12 cellular contexts compared by ENCODE assay signal in the genomic region with DNA sequence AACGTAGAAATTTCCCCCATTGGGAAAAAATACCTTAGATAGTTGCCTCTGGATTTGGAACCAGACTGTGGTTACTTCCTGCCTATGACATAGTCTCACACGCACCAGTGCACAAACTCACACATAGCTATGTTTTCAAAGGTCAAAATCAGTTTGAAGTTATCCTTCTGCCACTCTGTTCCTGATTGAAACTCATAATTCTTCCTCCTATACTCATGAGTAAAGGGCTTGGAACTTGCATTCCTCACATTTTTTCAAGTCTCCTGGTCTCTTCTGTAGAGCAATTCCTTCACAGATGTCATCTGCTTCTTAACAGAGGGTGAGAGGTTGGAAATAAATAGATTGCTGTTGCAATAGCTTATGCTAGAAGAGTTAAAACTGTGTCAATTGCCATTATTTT. TPM values are rescaled to one million over a fixed set of nuclear protein-coding genes. Genes with fewer than 3 reads are reported as not detected.
DNase-seq lines count a peak whose midpoint lies in the region; ATAC-seq and TF ChIP-seq lines count a peak whose summit lies in the region.
"Had no signal": no experiment of that assay in that cellular context is flagged by ENCODE, and none has a peak within 500 bp of the region (broad histone marks: within the 10 kb centered on the region; RNA-seq: fewer than 3 reads in every experiment).

No MANE protein-coding gene starts in this region.

- no peak for ATAC-seq in heart right ventricle
- ATAC-seq in activated CD8-positive, alpha-beta T cell treated with anti-CD3 and anti-CD28 coated beads, Interleukin-2, amount 10 ng/mL, durations not matched to agents 7 days and 5 days = no peak
- ATAC-seq: activated T-cell treated with anti-CD3 and anti-CD28 coated beads, Interleukin-2, amount 50 U/mL, for 4 hours had no signal

- H3K36me3 ChIP-seq in cardiac muscle cell (no peaks in the 10 kb centered on the region), heart right ventricle (no peaks in the 10 kb centered on the region)

- no peaks in the 10 kb centered on the region for H3K27me3 ChIP-seq in cardiac muscle cell
- no peaks in the 10 kb centered on the region for H3K27me3 ChIP-seq in heart right ventricle

- POLR2A ChIA-PET in activated CD8-positive, alpha-beta T cell treated with anti-CD3 and anti-CD28 coated beads, Interleukin-2, amount 10 ng/mL, durations not matched to agents 7 days and 5 days (lab: Charles Lee) = no interaction called here

- TF ChIP-seq CTCF in cardiac muscle cell (IDR thresholded peaks at IDR 0.05; ENCODE audit: low read depth, low read length) = no peak
- no peak for TF ChIP-seq CTCF in heart right ventricle (IDR thresholded peaks at IDR 0.05)

- intact Hi-C loops in heart right ventricle (cut with DNase I) = no loop called here

- H3K9me3 ChIP-seq in cardiac muscle cell (ENCODE audit: low read depth) (no peaks in the 10 kb centered on the region), heart right ventricle (no peaks in the 10 kb centered on the region)

- 37 to 56% methylated on average over 2 of the region's 2 CpGs for WGBS in heart right ventricle, 2 donors

- H3K4me3 ChIP-seq in cardiac muscle cell (no peak overlapping the region), heart right ventricle (no peak overlapping the region)

- DNase-seq in cardiac muscle cell (ENCODE audit: low read depth in 1 of 2, low spot score in 1 of 2) (peak; percentile 27 to 85), heart right ventricle (no peak), astrocyte of the hippocampus (ENCODE audit: low read depth, low spot score) (peak; percentile 84), iPS-NIHi7 (ENCODE audit: extremely low spot score) (peak; percentile 13), D341Med (ENCODE audit: low spot score) (no peak), NCI-H82 (lab: John Stamatoyannopoulos, UW) (no peak), DMS79 (lab: John Stamatoyannopoulos, UW) (no peak)
- DNase-seq in activated CD8-positive, alpha-beta T cell treated with anti-CD3 and anti-CD28 coated beads, Interleukin-2, amount 10 ng/mL, durations not matched to agents 7 days and 5 days = no peak
- DNase-seq: 8988T; activated T-cell treated with anti-CD3 and anti-CD28 coated beads, Interleukin-2, amount 50 U/mL, for 4 hours; central memory CD4-positive, alpha-beta T cell; stimulated activated CD4-positive, alpha-beta T cell treated with anti-CD3 and anti-CD28 coated beads, Interleukin-2, amount 100 ng/mL, for 24 hours had no signal

- H3K4me1 ChIP-seq in cardiac muscle cell (ENCODE audit: low read depth) (peaks cover 5% of the 10 kb centered on the region), heart right ventricle (no peaks in the 10 kb centered on the region)

- no peaks in the 10 kb centered on the region for H3K9me3 Mint-ChIP-seq in activated CD8-positive, alpha-beta T cell treated with anti-CD3 and anti-CD28 coated beads, Interleukin-2, amount 10 ng/mL, durations not matched to agents 7 days and 5 days (ENCODE audit: insufficient read depth)

- H3K27me3 Mint-ChIP-seq in activated CD8-positive, alpha-beta T cell treated with anti-CD3 and anti-CD28 coated beads, Interleukin-2, amount 10 ng/mL, durations not matched to agents 7 days and 5 days (ENCODE audit: low read depth) = no peaks in the 10 kb centered on the region

- CTCF ChIA-PET in activated CD8-positive, alpha-beta T cell treated with anti-CD3 and anti-CD28 coated beads, Interleukin-2, amount 10 ng/mL, durations not matched to agents 7 days and 5 days (lab: Charles Lee) = no interaction called here

- H3K27ac Mint-ChIP-seq in activated CD8-positive, alpha-beta T cell treated with anti-CD3 and anti-CD28 coated beads, Interleukin-2, amount 10 ng/mL, durations not matched to agents 7 days and 5 days = no peak overlapping the region

- H3K4me1 Mint-ChIP-seq in activated CD8-positive, alpha-beta T cell treated with anti-CD3 and anti-CD28 coated beads, Interleukin-2, amount 10 ng/mL, durations not matched to agents 7 days and 5 days (ENCODE audit: low read depth) = no peaks in the 10 kb centered on the region

- no peak overlapping the region for H3K4me3 Mint-ChIP-seq in activated CD8-positive, alpha-beta T cell treated with anti-CD3 and anti-CD28 coated beads, Interleukin-2, amount 10 ng/mL, durations not matched to agents 7 days and 5 days
- H3K4me3 Mint-ChIP-seq: activated T-cell treated with anti-CD3 and anti-CD28 coated beads, Interleukin-2, amount 50 U/mL, for 4 hours had no signal

- H3K27ac ChIP-seq in cardiac muscle cell (peak overlapping the region; percentile 72), heart right ventricle (no peak overlapping the region)

- no peaks in the 10 kb centered on the region for H3K36me3 Mint-ChIP-seq in activated CD8-positive, alpha-beta T cell treated with anti-CD3 and anti-CD28 coated beads, Interleukin-2, amount 10 ng/mL, durations not matched to agents 7 days and 5 days (ENCODE audit: low read depth)

RNA-seq across cellular contexts. Expression of a gene that starts 18.6 kb away (rescaled TPM):
- 5.1 and 8.4 TPM in 2 replicates for total RNA-seq in cardiac muscle cell
- polyA plus RNA-seq in cardiac muscle cell = 4.0 and 5.0 TPM in 2 replicates
- 100 to 1,000 TPM in 1 of 10 donors, 10 to 100 TPM in 7, 1 to 10 TPM in 2; 3.7 to 112 (median 20.6) TPM for total RNA-seq in heart right ventricle
- 10 to 100 TPM; 17.4 to 57.3 TPM for polyA plus RNA-seq in heart right ventricle
- not detected for total RNA-seq in activated CD8-positive, alpha-beta T cell treated with anti-CD3 and anti-CD28 coated beads, Interleukin-2, amount 10 ng/mL, durations not matched to agents 7 days and 5 days

Comparison
In these comparisons a context has a peak if more than half of its experiments do, and no peak if none do; other contexts are left out.
1. DNase-seq: peak in cardiac muscle cell (2 of 2), astrocyte of the hippocampus (single experiment) and iPS-NIHi7 (single experiment); none in heart right ventricle (0 of 2), activated CD8-positive, alpha-beta T cell treated with anti-CD3 and anti-CD28 coated beads, Interleukin-2, amount 10 ng/mL, durations not matched to agents 7 days and 5 days (single experiment), D341Med (single experiment), NCI-H82 (single experiment) and DMS79 (single experiment).